9 cellular contexts compared by ENCODE assay signal in the genomic region with DNA sequence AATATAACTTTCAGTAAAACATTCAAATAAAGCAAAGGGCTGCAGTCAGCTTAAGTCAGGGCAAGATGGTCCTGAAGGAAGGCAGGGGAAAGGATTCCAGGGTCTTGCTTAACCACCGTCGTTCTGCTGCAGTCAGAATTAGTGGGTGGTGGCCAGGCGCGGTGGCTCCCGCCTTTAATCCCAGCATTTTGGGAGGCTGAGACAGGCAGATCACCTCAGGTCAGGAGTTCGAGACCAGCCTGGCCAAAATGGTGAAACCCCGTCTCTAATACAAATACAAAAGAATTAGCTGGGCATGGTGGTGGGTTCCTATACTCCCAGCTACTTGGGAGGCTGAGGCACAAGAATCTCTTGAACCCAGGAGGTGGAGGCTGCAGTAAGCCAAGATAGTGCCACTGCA. TPM values are rescaled to one million over a fixed set of nuclear protein-coding genes. Genes with fewer than 3 reads are reported as not detected.
"Had no signal": no experiment of that assay in that cellular context is flagged by ENCODE, and none has a peak within 500 bp of the region (broad histone marks: within the 10 kb centered on the region; RNA-seq: fewer than 3 reads in every experiment).

No MANE protein-coding gene starts in this region.

- H3K4me1 Mint-ChIP-seq: IgD-negative memory B cell had no signal

- ATAC-seq: HepG2, K562 had no signal

- DNase-seq: IMR-90, KBM-7, KG1 had no signal

- H3K4me3 ChIP-seq: K562 had no signal

- H3K9me3 Mint-ChIP-seq: IgD-negative memory B cell had no signal

- H3K27ac ChIP-seq: HL-60 had no signal

- H3K36me3 Mint-ChIP-seq: IgD-negative memory B cell had no signal

- H3K27ac Mint-ChIP-seq: IgD-negative memory B cell had no signal

- H3K4me3 Mint-ChIP-seq: IgD-negative memory B cell had no signal

RNA-seq across cellular contexts. Expression of a gene that starts 6.8 kb away (rescaled TPM):
- total RNA-seq: HT-29, HT1080, K562 had no signal

RNA-seq across cellular contexts. Expression of a gene that starts 13.6 kb away (rescaled TPM):
- total RNA-seq: HepG2, HT-29, HT1080, IMR-90, K562 had no signal

RNA-seq across cellular contexts. Expression of a gene that starts 17.1 kb away (rescaled TPM):
- total RNA-seq: HepG2, HT-29, HT1080, IMR-90, K562 had no signal

RNA-seq across cellular contexts. Expression of a gene that starts 34.7 kb away (rescaled TPM):
- total RNA-seq: HepG2, HT-29, HT1080, IMR-90, K562 had no signal

RNA-seq across cellular contexts. Expression of a gene that starts 44.4 kb away (rescaled TPM):
- total RNA-seq: HepG2, HT-29, HT1080, IMR-90, K562 had no signal
